10 cellular contexts compared by ENCODE assay signal in the genomic region with DNA sequence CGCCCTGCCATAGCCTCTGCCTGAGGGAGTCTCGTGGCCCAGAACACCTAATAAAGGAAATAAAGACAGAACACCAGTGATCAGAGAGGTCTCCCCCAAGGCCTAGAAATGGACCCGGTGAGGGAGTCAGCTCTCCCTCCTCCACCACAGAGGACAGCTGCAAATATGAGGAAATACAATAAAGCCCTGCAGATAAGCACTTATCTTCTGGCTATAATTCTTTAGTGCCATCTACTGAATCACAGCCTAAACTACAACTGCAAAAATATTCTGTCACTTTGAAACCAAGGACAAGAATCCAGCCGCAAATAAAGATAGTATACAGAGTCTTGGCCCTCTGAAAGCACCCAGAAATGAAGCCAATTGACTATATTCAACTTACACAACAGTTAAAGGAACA. TPM values are rescaled to one million over a fixed set of nuclear protein-coding genes. Genes with fewer than 3 reads are reported as not detected.
DNase-seq lines count a peak whose midpoint lies in the region; ATAC-seq and TF ChIP-seq lines count a peak whose summit lies in the region.
"Had no signal": no experiment of that assay in that cellular context is flagged by ENCODE, and none has a peak within 500 bp of the region (broad histone marks: within the 10 kb centered on the region; RNA-seq: fewer than 3 reads in every experiment).

No MANE protein-coding gene starts in this region.

- H3K27ac ChIP-seq in H9 (ENCODE audit: insufficient read length, low read depth, low read length), result no peak overlapping the region
- no peak overlapping the region for H3K27ac ChIP-seq in OCI-LY3 (ENCODE audit: low read length)

- H3K9me3 ChIP-seq in BE2C (no peaks in the 10 kb centered on the region), H9 (ENCODE audit: control insufficient read depth, low read depth, low read length) (no peaks in the 10 kb centered on the region), OCI-LY3 (ENCODE audit: insufficient read depth, low read length) (no peaks in the 10 kb centered on the region)

- no peak overlapping the region for H3K23ac ChIP-seq in H9 (ENCODE audit: insufficient read length, low read depth, low read length)

- intact Hi-C loops in cardiac septum (cut with DNase I), result no loop called here

- H4K91ac ChIP-seq in H9 (ENCODE audit: insufficient read length, low read depth, low read length), result no peak overlapping the region

- H4K5ac ChIP-seq in H9 (ENCODE audit: insufficient read length, low read depth, low read length), result no peak overlapping the region

- peaks cover 30 to 31% of the 10 kb centered on the region in 2 experiments for H3K9me3 Mint-ChIP-seq in H9

- H3K36me3 Mint-ChIP-seq in H9 (ENCODE audit: insufficient read depth in 1 of 3, low read depth in 3 of 3), result peaks cover 7 to 32% (median 11%) of the 10 kb centered on the region in 3 experiments

- H2BK120ac ChIP-seq in H9 (ENCODE audit: low read depth, low read length, poor library complexity, severe bottlenecking), result no peak overlapping the region

- H3K18ac ChIP-seq in H9 (ENCODE audit: insufficient read length, low read depth, low read length), result no peak overlapping the region

- H3K4me1 ChIP-seq in BE2C (no peaks in the 10 kb centered on the region), H9 (ENCODE audit: insufficient read depth, low read length) (no peaks in the 10 kb centered on the region), OCI-LY3 (ENCODE audit: low read length) (peaks cover 4% of the 10 kb centered on the region)

- DNase-seq in BE2C (no peak), H9 (no peak), epithelial cell of esophagus (ENCODE audit: low read depth) (peak; percentile 41), NCI-H345 (lab: John Stamatoyannopoulos, UW) (no peak), cardiac septum (ENCODE audit: low spot score) (no peak)
- no peak for DNase-seq in NK-92 treated with Interleukin-12 subunit alpha and Interleukin-12 subunit beta, amount 100 ng/mL, for 24 hours (lab: John Stamatoyannopoulos, UW)
- DNase-seq: NCI-H446 had no signal

- WGBS in H9 (ENCODE audit: extremely low coverage, insufficient read length, low lambda C conversion rate), result no CpG with 5 or more reads among the region's 4 CpGs

- H3K27me3 Mint-ChIP-seq in H9 (ENCODE audit: low read depth), result no peaks in the 10 kb centered on the region

- no peak overlapping the region for H3T11ph ChIP-seq in H9 (ENCODE audit: low read length)

- no peaks in the 10 kb centered on the region for H3K27me3 ChIP-seq in BE2C
- H3K27me3 ChIP-seq in H9 (ENCODE audit: insufficient read depth, low read length), result no peaks in the 10 kb centered on the region
- H3K27me3 ChIP-seq in OCI-LY3 (ENCODE audit: low read depth, low read length), result peaks cover 10% of the 10 kb centered on the region; the same call in 1 of the 2 replicates

- H3K14ac ChIP-seq in H9 (ENCODE audit: insufficient read depth, low read length), result no peak overlapping the region

- H3K36me3 ChIP-seq in BE2C (no peaks in the 10 kb centered on the region), OCI-LY3 (replicated peaks; ENCODE audit: low read depth, low read length) (no peaks in the 10 kb centered on the region)

- no peak overlapping the region for H2BK5ac ChIP-seq in H9 (ENCODE audit: insufficient read length, low read length)

- no peak overlapping the region for H3K56ac ChIP-seq in H9 (ENCODE audit: insufficient read length, low read depth, low read length)

- H3K4me1 Mint-ChIP-seq in H9, result peaks cover 0 to 5% of the 10 kb centered on the region in 2 experiments; a peak in 1 of 4 replicates

- H3K4me3 Mint-ChIP-seq in H9, result no peak overlapping the region
- H3K4me3 Mint-ChIP-seq: mesothelial cell of epicardium had no signal

- H3K4ac ChIP-seq in H9 (ENCODE audit: low read depth, low read length), result no peak overlapping the region

- TF ChIP-seq CTCF in BE2C (IDR thresholded peaks at IDR 0.05; ENCODE audit: low read depth, low read length), result peak; percentile 48
- TF ChIP-seq CTCF in H9 (conservative IDR thresholded peaks at IDR 0.05), result peak; percentile 69
- peak; percentile 72 for TF ChIP-seq CTCF in OCI-LY3 (IDR thresholded peaks at IDR 0.05; ENCODE audit: low read depth, low read length)
- peak; percentile 52 for TF ChIP-seq CTCF in epithelial cell of esophagus (IDR thresholded peaks at IDR 0.05; ENCODE audit: insufficient read depth, low read depth, low read length, missing control alignments)

- no peak for ATAC-seq in GM19351 (IDR thresholded peaks at IDR 0.05; ENCODE audit: unreplicated experiment)

- no peaks in the 10 kb centered on the region for H3K79me1 ChIP-seq in H9 (ENCODE audit: insufficient read depth, low read depth, low read length, poor library complexity, severe bottlenecking)

- no peak overlapping the region for H2AFZ ChIP-seq in H9 (ENCODE audit: low read length)
- H2AFZ ChIP-seq in OCI-LY3 (ENCODE audit: low read depth, low read length), result no peak overlapping the region

- no peak overlapping the region for H2AK5ac ChIP-seq in H9 (ENCODE audit: insufficient read length, low read length)

- no peaks in the 10 kb centered on the region for H3K23me2 ChIP-seq in H9 (ENCODE audit: insufficient read length, low read depth, low read length, poor library complexity, severe bottlenecking)

- no peak overlapping the region for H2BK20ac ChIP-seq in H9 (ENCODE audit: low read depth, low read length, poor library complexity, severe bottlenecking)

- peak overlapping the region in 1 of 3 experiments; percentile 85; a peak in 2 of 7 replicates for H3K27ac Mint-ChIP-seq in H9
- H3K27ac Mint-ChIP-seq: mesothelial cell of epicardium had no signal

- H3K4me3 ChIP-seq in BE2C (ENCODE audit: low read depth, low read length) (no peak overlapping the region), OCI-LY3 (ENCODE audit: low read length) (no peak overlapping the region), epithelial cell of esophagus (ENCODE audit: low read length) (no peak overlapping the region)

- no peak overlapping the region for H4K8ac ChIP-seq in H9 (replicated peaks; ENCODE audit: insufficient read length, low read depth, low read length)

- H2BK12ac ChIP-seq in H9 (ENCODE audit: insufficient read length, low read depth, low read length), result no peak overlapping the region

- no peaks in the 10 kb centered on the region for H3K79me2 ChIP-seq in H9 (ENCODE audit: insufficient read depth, low read length)
- no peaks in the 10 kb centered on the region for H3K79me2 ChIP-seq in OCI-LY3 (ENCODE audit: low read length)

- no peak overlapping the region; the same call in 1 of the 2 replicates for H2BK15ac ChIP-seq in H9 (ENCODE audit: low read depth, low read length)

- no peak overlapping the region for H3K4me2 ChIP-seq in H9 (ENCODE audit: insufficient read depth, insufficient read length, low read length)
- no peak overlapping the region for H3K4me2 ChIP-seq in OCI-LY3 (ENCODE audit: low read length)

- no peak overlapping the region for H3K9ac ChIP-seq in H9 (ENCODE audit: extremely low read depth, insufficient read length, low read length)
- H3K9ac ChIP-seq in OCI-LY3 (ENCODE audit: low read length), result no peak overlapping the region

- H4K20me1 ChIP-seq in H9 (ENCODE audit: control insufficient read depth, insufficient read depth, insufficient read length), result no peaks in the 10 kb centered on the region
- no peaks in the 10 kb centered on the region for H4K20me1 ChIP-seq in OCI-LY3 (ENCODE audit: insufficient read depth, low read length)

RNA-seq across cellular contexts. Expression of gene TACR1, which starts 42.4 kb away (rescaled TPM):
- not detected for polyA plus RNA-seq in BE2C (2012; ENCODE audit: insufficient read depth, insufficient read length, low read depth)
- total RNA-seq in H9 (2021) (0.77 and 1.4 TPM in 2 replicates), cardiac septum (not detected)
